Comparison of ENCODE assay signal across 15 cellular contexts in genomic region chr7:115417662-115418061, GRCh38.
"Had no signal": no experiment of that assay in that cellular context is flagged by ENCODE, and none has a peak within 500 bp of the region (broad histone marks: within the 10 kb centered on the region; RNA-seq: fewer than 3 reads in every experiment).

No MANE protein-coding gene starts in this region.

- H3K27ac ChIP-seq: brain microvascular endothelial cell, heart left ventricle, neutrophil, transverse colon, vagina had no signal

- H3K9me3 ChIP-seq: heart left ventricle, neutrophil, transverse colon, vagina had no signal

- H3K4me1 Mint-ChIP-seq: activated naive CD8-positive, alpha-beta T cell treated with anti-CD3 and anti-CD28 coated beads for 36 hours; naive B cell; stimulated activated naive B cell treated with anti-CD40 and anti-IgM and Interleukin-4, amounts not matched to agents 10 μg/mL and 1 μg/mL and 100 μg/mL, for 72 hours had no signal

- H3K36me3 ChIP-seq: brain microvascular endothelial cell, heart left ventricle, neutrophil, transverse colon, vagina had no signal

- DNase-seq: activated CD4-positive, CD25-positive, alpha-beta regulatory T cell treated with anti-CD3 and anti-CD28 coated beads, Interleukin-2, amount 50 U/mL, for 72 hours; activated naive CD8-positive, alpha-beta T cell treated with anti-CD3 and anti-CD28 coated beads for 36 hours; brain microvascular endothelial cell; effector memory CD4-positive, alpha-beta T cell; foreskin melanocyte; heart left ventricle; naive B cell; stimulated activated naive B cell treated with anti-CD40 and anti-IgM and Interleukin-4, amounts not matched to agents 10 μg/mL and 1 μg/mL and 100 μg/mL, for 72 hours; T-helper 9 cell; transverse colon had no signal

- H3K27me3 ChIP-seq: brain microvascular endothelial cell, heart left ventricle, neutrophil, transverse colon, vagina had no signal

- H3K4me3 Mint-ChIP-seq: activated naive CD8-positive, alpha-beta T cell treated with anti-CD3 and anti-CD28 coated beads for 36 hours; activated T-helper 1 cell treated with anti-CD3 and anti-CD28 coated beads, Interleukin-12 subunit alpha, Interleukin-12 subunit beta, Interleukin-2, Interleukin-4 antibody, amounts not matched to agents 30 ng/mL and 10 ng/mL and 1 ng/mL, durations not matched to agents 14 hours and 24 hours and 36 hours; dendritic cell treated with granulocyte-macrophage colony-stimulating factor and Interleukin-4, amounts not matched to agents 40 ng/mL and 50 ng/mL, for 4 days; naive B cell; stimulated activated naive B cell treated with anti-CD40 and anti-IgM and Interleukin-4, amounts not matched to agents 10 μg/mL and 1 μg/mL and 100 μg/mL, for 72 hours had no signal

- ATAC-seq: heart left ventricle; left lobe of liver; stimulated activated naive B cell treated with anti-CD40 and anti-IgM and Interleukin-4, amounts not matched to agents 10 μg/mL and 1 μg/mL and 100 μg/mL, for 72 hours had no signal

- H3K4me1 ChIP-seq: heart left ventricle, transverse colon, vagina had no signal

- H3K27me3 Mint-ChIP-seq: activated naive CD8-positive, alpha-beta T cell treated with anti-CD3 and anti-CD28 coated beads for 36 hours; dendritic cell treated with granulocyte-macrophage colony-stimulating factor and Interleukin-4, amounts not matched to agents 40 ng/mL and 50 ng/mL, for 4 days had no signal

- H3K9me3 Mint-ChIP-seq: activated T-helper 1 cell treated with anti-CD3 and anti-CD28 coated beads, Interleukin-12 subunit alpha, Interleukin-12 subunit beta, Interleukin-2, Interleukin-4 antibody, amounts not matched to agents 30 ng/mL and 10 ng/mL and 1 ng/mL, durations not matched to agents 14 hours and 24 hours and 36 hours; dendritic cell treated with granulocyte-macrophage colony-stimulating factor and Interleukin-4, amounts not matched to agents 40 ng/mL and 50 ng/mL, for 4 days; naive B cell had no signal

- H3K4me3 ChIP-seq: heart left ventricle, transverse colon, vagina had no signal

- H3K36me3 Mint-ChIP-seq: activated naive CD8-positive, alpha-beta T cell treated with anti-CD3 and anti-CD28 coated beads for 36 hours; naive B cell; stimulated activated naive B cell treated with anti-CD40 and anti-IgM and Interleukin-4, amounts not matched to agents 10 μg/mL and 1 μg/mL and 100 μg/mL, for 72 hours had no signal

- H3K27ac Mint-ChIP-seq: activated naive CD8-positive, alpha-beta T cell treated with anti-CD3 and anti-CD28 coated beads for 36 hours; activated T-helper 1 cell treated with anti-CD3 and anti-CD28 coated beads, Interleukin-12 subunit alpha, Interleukin-12 subunit beta, Interleukin-2, Interleukin-4 antibody, amounts not matched to agents 30 ng/mL and 10 ng/mL and 1 ng/mL, durations not matched to agents 14 hours and 24 hours and 36 hours; dendritic cell treated with granulocyte-macrophage colony-stimulating factor and Interleukin-4, amounts not matched to agents 40 ng/mL and 50 ng/mL, for 4 days; naive B cell; stimulated activated naive B cell treated with anti-CD40 and anti-IgM and Interleukin-4, amounts not matched to agents 10 μg/mL and 1 μg/mL and 100 μg/mL, for 72 hours had no signal
